ENCODE assay signal across 8 cellular contexts in the genomic region with DNA sequence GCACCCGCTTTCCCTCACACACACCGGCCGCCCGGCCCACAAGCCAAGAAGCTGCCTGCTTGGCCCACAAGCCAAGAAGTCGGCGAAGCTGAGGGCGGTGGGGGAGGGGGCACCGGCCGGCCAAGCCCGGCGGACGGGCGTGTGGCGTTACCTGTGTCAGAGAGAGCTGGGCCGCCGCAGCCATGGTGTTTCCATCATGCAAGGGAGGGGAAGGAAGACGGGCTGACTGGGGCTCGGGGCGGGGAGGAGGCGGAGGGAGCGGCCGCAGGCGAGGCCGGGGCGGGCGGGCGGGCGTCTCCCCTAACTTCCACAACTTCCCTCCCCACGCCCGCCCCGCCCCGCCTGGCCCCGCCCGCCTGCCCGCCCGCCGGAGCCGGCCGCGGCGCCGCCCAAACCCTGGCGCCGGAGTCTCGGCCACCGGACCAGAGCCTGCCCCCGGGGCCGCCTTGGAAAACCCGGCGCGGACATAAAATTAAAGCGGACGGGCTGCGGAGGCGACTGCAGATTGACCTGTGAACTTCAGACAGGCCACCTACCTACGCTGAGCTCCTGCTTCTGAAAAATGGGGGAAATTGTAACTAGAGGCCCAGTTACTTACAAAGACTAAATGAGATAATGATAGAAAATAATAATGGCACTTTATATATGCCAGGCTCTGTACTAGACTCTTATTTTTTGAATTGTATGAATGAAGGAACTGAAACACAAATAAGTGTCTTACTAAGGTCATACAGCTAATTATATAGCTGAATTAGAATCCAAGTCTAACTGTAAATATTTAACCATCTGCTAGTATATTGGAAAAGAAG. TPM values are rescaled to one million over a fixed set of nuclear protein-coding genes. Genes with fewer than 3 reads are reported as not detected.
DNase-seq lines count a peak whose midpoint lies in the region; ATAC-seq, FAIRE-seq and TF ChIP-seq lines count a peak whose summit lies in the region.

A gene (minus strand): TSS at position 219 of the 809 bp plus-strand sequence. CDS start 35 bp downstream, at position 184.

- H3K4me3 ChIP-seq in ACC112 (ENCODE audit: low read depth, low read length) (peak within 1 kb of the TSS; percentile 86), keratinocyte (ENCODE audit: control insufficient read depth in 2 of 3, extremely low read depth in 1 of 3, insufficient read depth in 2 of 3, low read depth in 1 of 3, low read length in 3 of 3) (peak within 1 kb of the TSS; percentile 71 to 85 (median 82))

- peak within 1 kb of the TSS; percentile 74 for H3K4me2 ChIP-seq in keratinocyte (ENCODE audit: control insufficient read depth, extremely low read depth, insufficient read depth, low read depth, low read length)

- no peaks in the 10 kb centered on the region for H3K27me3 ChIP-seq in ACC112 (ENCODE audit: insufficient read depth, low read length)
- no peaks in the 10 kb centered on the region for H3K27me3 ChIP-seq in keratinocyte (ENCODE audit: control insufficient read depth, extremely low read depth, insufficient read depth, low read length)

- H3K9ac ChIP-seq in keratinocyte (ENCODE audit: control insufficient read depth, extremely low read depth, insufficient read depth, low read length) = peak within 1 kb of the TSS; percentile 94

- DNase-seq in NCI-H345 (lab: John Stamatoyannopoulos, UW) (peak; percentile 73), cerebellum (ENCODE audit: low spot score) (peak; percentile 81), keratinocyte (ENCODE audit: low read depth, low spot score) (no peak)
- peak; percentile 82 to 86 for DNase-seq in activated CD4-positive, alpha-beta T cell treated with anti-CD3 and anti-CD28 coated beads for 24 hours (ENCODE audit: low read depth in 2 of 2)
- peak; percentile 81 to 87 (median 87) for DNase-seq in stimulated activated CD4-positive, alpha-beta T cell treated with anti-CD3 and anti-CD28 coated beads, Interleukin-12 subunit alpha, Interleukin-12 subunit beta, amount 100 ng/mL, for 48 hours (ENCODE audit: low read depth in 2 of 3, low spot score in 1 of 3)

- ATAC-seq in GM18861 (IDR thresholded peaks at IDR 0.05; ENCODE audit: unreplicated experiment) (peak; percentile 26), HG03095 (IDR thresholded peaks at IDR 0.05; ENCODE audit: unreplicated experiment) (peak; percentile 51)

- no peaks in the 10 kb centered on the region for H3K9me1 ChIP-seq in keratinocyte (ENCODE audit: control insufficient read depth, extremely low read depth, insufficient read depth, low read length)

- no peaks in the 10 kb centered on the region for H4K20me1 ChIP-seq in keratinocyte (ENCODE audit: control insufficient read depth, extremely low read depth, insufficient read depth, low read length)

- no peak for FAIRE-seq in keratinocyte (lab: Jason Lieb, UNC)

- H3K36me3 ChIP-seq in ACC112 (ENCODE audit: insufficient read depth, low read length) = no peaks in the 10 kb centered on the region
- H3K36me3 ChIP-seq in keratinocyte (ENCODE audit: control insufficient read depth in 2 of 2, extremely low read depth in 1 of 2, insufficient read depth in 2 of 2, low read length in 2 of 2) = no peaks in the 10 kb centered on the region

- dilution Hi-C loops in keratinocyte (cut with MboI; ENCODE audit: extremely low pct_ligation_motif_present, low sequenced_read_pairs) = no loop called here

- H3K27ac ChIP-seq in ACC112 (ENCODE audit: low read depth, low read length) (peak within 1 kb of the TSS; percentile 15; the same call in 1 of the 2 replicates), keratinocyte (ENCODE audit: control insufficient read depth, insufficient read depth, low read length) (peak within 1 kb of the TSS; percentile 83)

- H3K4me1 ChIP-seq in ACC112 (ENCODE audit: control insufficient read depth, insufficient read depth, low read length, unreplicated experiment) = peaks cover 16% of the 10 kb centered on the region
- H3K4me1 ChIP-seq in keratinocyte (ENCODE audit: control insufficient read depth, extremely low read depth, insufficient read depth, low read length) = peaks cover 30% of the 10 kb centered on the region

- H2AFZ ChIP-seq in ACC112 (ENCODE audit: low read length, unreplicated experiment) (peak within 1 kb of the TSS; percentile 47), keratinocyte (ENCODE audit: control insufficient read depth, low read length) (peak within 1 kb of the TSS; percentile 59)

- H3K9me3 ChIP-seq in keratinocyte (ENCODE audit: control insufficient read depth, low read depth, low read length) = no peaks in the 10 kb centered on the region

- no peak for TF ChIP-seq CTCF in keratinocyte (optimal IDR thresholded peaks at IDR 0.05 in 1 of 3, IDR thresholded peaks at IDR 0.05 in 1 of 3, conservative IDR thresholded peaks at IDR 0.05 in 1 of 3; ENCODE audit: extremely low read depth in 1 of 3, insufficient read depth in 2 of 3, low read length in 3 of 3)

- H3K79me2 ChIP-seq in ACC112 (ENCODE audit: control insufficient read depth, insufficient read depth, low read length, unreplicated experiment) (peaks cover 44% of the 10 kb centered on the region), keratinocyte (ENCODE audit: control insufficient read depth, insufficient read depth, low read length) (peaks cover 43% of the 10 kb centered on the region)

RNA-seq across cellular contexts. Expression of the gene that starts here (rescaled TPM):
- total RNA-seq in cerebellum = 99.0 TPM
- 19.4 to 35.3 TPM (median 33.2 TPM) in 3 replicates for polyA plus RNA-seq in keratinocyte
- 19.7 TPM for polyA plus RNA-seq in keratinocyte (2011; ENCODE audit: low read depth)
- 18.5 and 34.7 TPM in 2 replicates for polyA plus RNA-seq in keratinocyte (2011; cell fraction: cytosol; rRNA removed)
- 21.6 and 29.4 TPM in 2 replicates for polyA plus RNA-seq in keratinocyte (2011; cell fraction: nucleus; rRNA removed)
- 20.2 and 20.4 TPM in 2 replicates for polyA plus RNA-seq in keratinocyte (2012; ENCODE audit: low replicate concordance)
- 9.4 to 59.2 TPM (median 30.4 TPM) in 3 replicates for polyA minus RNA-seq in keratinocyte
- polyA minus RNA-seq in keratinocyte (2011; cell fraction: cytosol; rRNA and poly(A)+ RNA removed) = 37.0 TPM
- polyA minus RNA-seq in keratinocyte (2011; cell fraction: nucleus; rRNA and poly(A)+ RNA removed) = 20.6 and 38.0 TPM in 2 replicates
